In genomic region chr2:19799881-19800780, GRCh38 we compare ENCODE assay signal across 1 cellular context.
TF ChIP-seq lines count a peak whose summit lies in the region.

No MANE protein-coding gene starts in this region.

TF ChIP-seq in SK-N-SH treated with all-trans-retinoic acid at 6 μM for 48 hours, 23 proteins besides CTCF, POLR2A, EP300 and RAD21 (continued from another document):
- no peak for TF ChIP-seq TSHZ2 (CRISPR knock-in tag; IDR thresholded peaks at IDR 0.05)
